Comparison of ENCODE assay signal across 8 cellular contexts in the genomic region with DNA sequence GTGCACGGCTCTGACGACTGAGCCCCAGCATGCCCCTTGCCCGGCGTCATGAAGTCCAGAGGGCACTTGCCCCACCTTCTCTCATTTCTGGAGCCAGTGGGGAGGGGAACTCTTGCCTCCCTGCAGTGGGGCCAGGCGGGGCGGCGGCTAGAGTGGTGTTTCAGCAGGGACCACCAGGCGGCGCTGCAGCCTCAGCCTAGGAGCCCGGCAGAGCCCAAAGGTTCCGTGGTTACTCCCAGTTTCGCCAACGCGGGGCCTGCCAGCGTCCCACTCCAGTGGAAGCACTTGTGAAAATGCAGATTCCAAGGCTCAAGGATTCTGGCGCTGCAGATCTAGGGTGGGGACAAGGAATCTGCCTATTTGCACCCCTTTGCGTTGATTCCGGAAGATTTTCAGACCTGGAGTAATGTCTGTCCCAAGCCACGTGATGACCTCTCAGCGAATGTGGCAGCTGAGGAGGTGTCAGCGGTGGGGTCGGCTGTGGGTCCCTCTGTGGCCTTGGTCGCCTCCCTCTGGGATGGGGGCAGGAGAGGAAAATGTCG. TPM values are rescaled to one million over a fixed set of nuclear protein-coding genes. Genes with fewer than 3 reads are reported as not detected.
DNase-seq lines count a peak whose midpoint lies in the region; ATAC-seq and TF ChIP-seq lines count a peak whose summit lies in the region.

No MANE protein-coding gene starts in this region.

- H3K4me3 Mint-ChIP-seq in Caco-2 (ENCODE audit: unreplicated experiment), result peak overlapping the region; percentile 23

- H3K36me3 ChIP-seq in Caco-2 (ENCODE audit: control insufficient read depth, insufficient read depth, low read length), result no peaks in the 10 kb centered on the region

- no peaks in the 10 kb centered on the region for H3K4me1 Mint-ChIP-seq in Caco-2 (ENCODE audit: low read depth, unreplicated experiment)

- H3K9me3 ChIP-seq in Caco-2, result no peaks in the 10 kb centered on the region

- intact Hi-C loops in Caco-2 (cut with micrococcal nuclease; ENCODE audit: unreplicated experiment), result loop anchor here (1.0 to 10.0 kb wide), 6 partner anchors 11 to 484 kb away; a partner anchor contains a TSS

- H3K36me3 Mint-ChIP-seq in Caco-2 (ENCODE audit: insufficient read depth, unreplicated experiment), result no peaks in the 10 kb centered on the region

- no peaks in the 10 kb centered on the region for H3K27me3 Mint-ChIP-seq in Caco-2 (ENCODE audit: insufficient read depth, unreplicated experiment)

- no TSS peak for BruUV-seq in Caco-2 (replicated peaks; lab: Mats Ljungman, UMichigan)

- TF ChIP-seq CTCF in Caco-2 (IDR thresholded peaks at IDR 0.05; ENCODE audit: insufficient read depth in 1 of 2, low read depth in 1 of 2, low read length in 1 of 2, severe bottlenecking in 1 of 2, unreplicated experiment in 1 of 2), result peak; percentile 95 to 97

- no peaks in the 10 kb centered on the region; the same call in 1 of the 2 replicates for H3K27me3 ChIP-seq in Caco-2 (replicated peaks; ENCODE audit: control insufficient read depth, insufficient read depth, low read length)

- peaks cover 2% of the 10 kb centered on the region for H3K9me3 Mint-ChIP-seq in Caco-2 (ENCODE audit: unreplicated experiment)

- no peaks in the 10 kb centered on the region for H3K4me1 ChIP-seq in Caco-2

- POLR2A ChIA-PET in Caco-2 (lab: Charles Lee), result no interaction called here

- DNase-seq in Caco-2 (peak; percentile 78 to 89), NCI-H774 (lab: John Stamatoyannopoulos, UW) (peak; percentile 72), activated T-cell treated with anti-CD3 and anti-CD28 coated beads for 24 hours (ENCODE audit: low read depth) (peak; percentile 35), middle frontal gyrus (ENCODE audit: extremely low spot score, low spot score) (peak; percentile 60), substantia nigra (lab: John Stamatoyannopoulos, UW) (peak in 47 of 49 donors; percentile 27 to 89 (median 73))

- peak overlapping the region; percentile 30 for H3K27ac ChIP-seq in substantia nigra (ENCODE audit: low read depth, low read length, poor library complexity, severe bottlenecking)

- CTCF ChIA-PET in Caco-2 (lab: Charles Lee), result interaction anchor here (0.6 to 2.4 kb wide), 7 partner anchors 9 to 503 kb away, joined by 3 to 16 read pairs (median 4); a partner anchor contains a TSS

- ATAC-seq in HG02759 (IDR thresholded peaks at IDR 0.05; ENCODE audit: unreplicated experiment) (peak; percentile 43), esophagus mucosa (peak; percentile 63), GM18858 (IDR thresholded peaks at IDR 0.05; ENCODE audit: unreplicated experiment) (no peak)

- no peak overlapping the region for H3K27ac Mint-ChIP-seq in Caco-2 (ENCODE audit: unreplicated experiment)

- H3K4me3 ChIP-seq in Caco-2 (ENCODE audit: low read depth, low read length), result no peak overlapping the region

RNA-seq across cellular contexts. Expression of a gene that starts 55.7 kb away (rescaled TPM):
- 3.7 and 4.3 TPM in 2 replicates for total RNA-seq in Caco-2 (2022)
- total RNA-seq in esophagus mucosa, result 292 TPM

Comparison
In these comparisons a context has a peak if more than half of its experiments do, and no peak if none do; other contexts are left out.
1. RNA of a gene that starts 55.7 kb away (total RNA-seq): 292 TPM in esophagus mucosa (single experiment); 3.7 to 4.3 TPM in Caco-2; every median in the first group is over 10 times any median in the second.
2. Peak in every context shown above with its lines, with median percentiles within 50 percentile points of each other: DNase-seq.